1 cellular context compared by ENCODE assay signal in genomic region chr9:39649029-39649428, GRCh38.
DNase-seq lines count a peak whose midpoint lies in the region; ATAC-seq, FAIRE-seq and TF ChIP-seq lines count a peak whose summit lies in the region.
"Not testable (repeated sequence)": the region's sequence is repeated elsewhere in the genome, so short reads cannot be mapped to it uniquely, and the experiment has no call there.

No MANE protein-coding gene starts in this region.

- not testable (repeated sequence) for H3K27ac ChIP-seq in pancreas

- not testable (repeated sequence) for H3K4me3 ChIP-seq in pancreas

- H3K36me3 ChIP-seq in pancreas = not testable (repeated sequence)

- not testable (repeated sequence) for H3K27me3 ChIP-seq in pancreas

- intact Hi-C loops in pancreas (cut with DNase I) = not testable (repeated sequence)

- ATAC-seq in pancreas = peak; percentile 23 to 72 (median 62)

- FAIRE-seq in pancreas (lab: Jason Lieb, UNC) = not testable (repeated sequence)

- not testable (repeated sequence) for DNase-seq in pancreas

- H3K9me3 ChIP-seq in pancreas = not testable (repeated sequence)

- H3K4me1 ChIP-seq in pancreas = not testable (repeated sequence)

- not testable (repeated sequence) for TF ChIP-seq CTCF in pancreas (IDR thresholded peaks at IDR 0.05)
